8 cellular contexts compared by ENCODE assay signal in the genomic region with DNA sequence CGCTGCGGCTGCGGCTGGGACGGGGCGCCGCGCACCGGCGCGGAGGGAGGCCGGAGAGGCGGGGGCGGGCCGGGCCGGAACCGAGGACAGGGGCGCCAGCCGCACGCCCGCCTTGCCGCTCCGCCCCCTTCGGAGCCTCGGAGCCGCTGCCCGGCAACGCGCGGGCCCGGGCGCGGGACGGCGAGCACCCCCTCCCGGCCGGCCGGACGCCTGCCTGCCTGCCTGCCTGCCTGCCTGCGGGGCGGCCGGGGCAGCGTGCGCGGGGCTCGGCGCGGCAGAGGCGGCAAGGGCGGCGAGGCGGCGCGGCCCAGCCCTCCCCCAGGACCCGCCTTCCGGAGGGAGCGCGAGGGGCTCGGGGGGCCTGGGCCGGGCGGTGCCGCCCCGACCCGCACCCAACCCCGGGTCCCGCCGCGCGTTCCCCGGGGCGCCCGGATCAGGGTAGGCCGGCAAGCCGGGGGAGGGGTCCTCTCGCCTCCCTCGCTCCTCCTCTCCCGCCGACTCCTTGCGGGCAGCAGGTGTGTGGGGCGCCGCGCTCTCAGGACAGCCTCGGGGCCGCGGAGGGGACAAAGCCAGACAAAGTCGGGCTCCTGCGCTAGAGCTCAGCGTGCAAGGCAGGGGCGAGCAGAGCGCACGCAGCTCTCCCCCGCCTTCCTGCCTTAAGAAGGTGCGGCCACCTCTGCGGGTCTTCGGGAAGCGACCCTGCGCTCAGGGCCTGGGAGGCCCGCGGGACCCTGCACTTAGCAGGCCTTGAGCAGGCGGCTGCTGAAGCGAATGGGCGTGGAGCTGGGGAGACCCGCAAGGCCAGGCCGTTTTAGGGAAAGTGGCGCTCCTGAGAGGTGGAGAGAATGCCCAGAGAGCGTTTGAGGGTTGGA. TPM values are rescaled to one million over a fixed set of nuclear protein-coding genes. Genes with fewer than 3 reads are reported as not detected.
DNase-seq lines count a peak whose midpoint lies in the region; ATAC-seq and TF ChIP-seq lines count a peak whose summit lies in the region.

A gene (minus strand): TSS at position 58 of the 872 bp plus-strand sequence. CDS start 120 bp downstream, outside the sequence.

- H3K9me3 Mint-ChIP-seq in natural killer cell treated with Interleukin-12 subunit alpha and Interleukin-12 subunit beta and Interleukin-15 and Interleukin-18, amount 100 ng/mL, for 72 hours: no peaks in the 10 kb centered on the region

- peak within 1 kb of the TSS in 1 of 2 donors; percentile 62 for H3K27ac Mint-ChIP-seq in natural killer cell treated with Interleukin-12 subunit alpha and Interleukin-12 subunit beta and Interleukin-15 and Interleukin-18, amount 100 ng/mL, for 72 hours

- peak; percentile 78 for DNase-seq in GM19238 (ENCODE audit: insufficient read length, low spot score)
- peak; percentile 2 for DNase-seq in NOMO-1 treated with dmso at 0.1 percent for 144 hours (lab: John Stamatoyannopoulos, UW; ENCODE audit: unreplicated experiment)
- DNase-seq in activated T-helper 1 cell treated with Interleukin-2 at 50 U/mL for 16 hours (ENCODE audit: low read depth): peak; percentile 35
- peak; percentile 39 for DNase-seq in fibroblast of mammary gland (ENCODE audit: low read depth)
- peak; percentile 76 for DNase-seq in natural killer cell treated with Interleukin-12 subunit alpha and Interleukin-12 subunit beta and Interleukin-15 and Interleukin-18, amount 100 ng/mL, for 72 hours (ENCODE audit: low spot score)

- H3K27ac ChIP-seq in C4-2B (peak within 1 kb of the TSS; percentile 77), temporal lobe (ENCODE audit: low read depth, low read length) (no peak within 1 kb of the TSS)

- peaks cover 28 to 53% of the 10 kb centered on the region in 2 donors for H3K27me3 Mint-ChIP-seq in natural killer cell treated with Interleukin-12 subunit alpha and Interleukin-12 subunit beta and Interleukin-15 and Interleukin-18, amount 100 ng/mL, for 72 hours

- H3K4me3 ChIP-seq in fibroblast of mammary gland (ENCODE audit: control insufficient read depth, low read depth, low read length): peak within 1 kb of the TSS; percentile 61

- peak; percentile 88 for TF ChIP-seq CTCF in C4-2B (conservative IDR thresholded peaks at IDR 0.05)
- no peak for TF ChIP-seq CTCF in fibroblast of mammary gland (conservative IDR thresholded peaks at IDR 0.05; ENCODE audit: control insufficient read depth, insufficient read depth, low read depth, low read length)

- ATAC-seq in HG03342 (IDR thresholded peaks at IDR 0.05; ENCODE audit: unreplicated experiment): peak; percentile 89
- ATAC-seq in natural killer cell treated with Interleukin-12 subunit alpha and Interleukin-12 subunit beta and Interleukin-15 and Interleukin-18, amount 100 ng/mL, for 72 hours: peak; percentile 87 to 92

- no peaks in the 10 kb centered on the region for H3K36me3 Mint-ChIP-seq in natural killer cell treated with Interleukin-12 subunit alpha and Interleukin-12 subunit beta and Interleukin-15 and Interleukin-18, amount 100 ng/mL, for 72 hours

- peak within 1 kb of the TSS; percentile 93 for H3K4me3 Mint-ChIP-seq in natural killer cell treated with Interleukin-12 subunit alpha and Interleukin-12 subunit beta and Interleukin-15 and Interleukin-18, amount 100 ng/mL, for 72 hours

- H3K4me1 Mint-ChIP-seq in natural killer cell treated with Interleukin-12 subunit alpha and Interleukin-12 subunit beta and Interleukin-15 and Interleukin-18, amount 100 ng/mL, for 72 hours (ENCODE audit: low read depth in 2 of 2): peaks cover 8 to 9% of the 10 kb centered on the region in 2 donors

RNA-seq across cellular contexts. Expression of the gene that starts here (rescaled TPM):
- total RNA-seq in natural killer cell treated with Interleukin-12 subunit alpha and Interleukin-12 subunit beta and Interleukin-15 and Interleukin-18, amount 100 ng/mL, for 72 hours: under 1 TPM; 0.21 to 0.33 TPM
- 40.6 TPM for total RNA-seq in temporal lobe

Comparison
In these comparisons a context has a peak if more than half of its experiments do, and no peak if none do; other contexts are left out.
1. RNA of the gene that starts here (total RNA-seq): 40.6 TPM in temporal lobe (single experiment); 0.21 to 0.33 TPM in natural killer cell treated with Interleukin-12 subunit alpha and Interleukin-12 subunit beta and Interleukin-15 and Interleukin-18, amount 100 ng/mL, for 72 hours; every median in the first group is over 10 times any median in the second.
2. Peak in DNase-seq and ATAC-seq in natural killer cell treated with Interleukin-12 subunit alpha and Interleukin-12 subunit beta and Interleukin-15 and Interleukin-18, amount 100 ng/mL, for 72 hours; RNA of the gene not detected or under 1 TPM.
3. DNase-seq: peak in every context shown above with its lines; median percentile 78 in GM19238; 76 in natural killer cell treated with Interleukin-12 subunit alpha and Interleukin-12 subunit beta and Interleukin-15 and Interleukin-18, amount 100 ng/mL, for 72 hours; 39 in fibroblast of mammary gland; 35 in activated T-helper 1 cell treated with Interleukin-2 at 50 U/mL for 16 hours; 2 in NOMO-1 treated with dmso at 0.1 percent for 144 hours.